Comparison of ENCODE assay signal across 21 cellular contexts in the genomic region with DNA sequence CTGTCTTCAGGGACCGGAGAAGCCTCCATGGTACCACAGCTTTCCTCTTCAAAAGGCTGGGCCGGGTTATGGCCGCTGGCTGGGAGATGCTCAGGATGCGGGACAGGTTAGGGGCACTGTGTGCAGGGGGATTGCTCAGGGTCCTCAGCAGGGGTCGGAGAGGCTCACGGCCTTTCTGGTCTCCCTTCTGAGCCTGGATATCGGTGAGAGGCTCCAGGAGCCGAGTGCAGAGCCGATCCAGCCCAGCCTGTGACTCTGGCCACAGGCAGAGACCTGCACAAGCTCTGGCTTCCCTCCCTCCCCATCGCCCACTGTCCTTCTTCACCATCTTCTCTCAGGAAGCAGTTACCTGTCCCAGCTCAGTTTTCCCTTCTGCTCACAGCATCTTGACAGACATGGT.
DNase-seq lines count a peak whose midpoint lies in the region; ATAC-seq, FAIRE-seq and TF ChIP-seq lines count a peak whose summit lies in the region.
"Had no signal": no experiment of that assay in that cellular context is flagged by ENCODE, and none has a peak within 500 bp of the region (broad histone marks: within the 10 kb centered on the region; RNA-seq: fewer than 3 reads in every experiment).

No MANE protein-coding gene starts in this region.

- H2AFZ ChIP-seq in neuronal stem cell (ENCODE audit: low read length), result no peak overlapping the region

- H2BK120ac ChIP-seq in neuronal stem cell (ENCODE audit: low read depth, low read length), result no peak overlapping the region

- no peaks in the 10 kb centered on the region for H3K9me3 ChIP-seq in kidney (ENCODE audit: control insufficient read depth in 1 of 2, low read length in 2 of 2)
- no peaks in the 10 kb centered on the region for H3K9me3 ChIP-seq in neuronal stem cell (replicated peaks in 1 of 2; ENCODE audit: control insufficient read depth in 2 of 2, insufficient read depth in 1 of 2, low read depth in 1 of 2, low read length in 2 of 2)
- no peaks in the 10 kb centered on the region for H3K9me3 ChIP-seq in BE2C
- H3K9me3 ChIP-seq: A549, BLaER1, Caco-2 had no signal

- H3K27ac ChIP-seq in kidney (ENCODE audit: low read depth in 2 of 2, low read length in 2 of 2) (no peak overlapping the region), neuronal stem cell (replicated peaks; ENCODE audit: low read length) (no peak overlapping the region)
- H3K27ac ChIP-seq: 22Rv1, A549, BLaER1 had no signal

- no peak overlapping the region for H4K8ac ChIP-seq in neuronal stem cell (ENCODE audit: low read depth, low read length)

- TF ChIP-seq CTCF in CD14-positive monocyte (IDR thresholded peaks at IDR 0.05), result no peak
- TF ChIP-seq CTCF in kidney (IDR thresholded peaks at IDR 0.05; ENCODE audit: borderline replicate concordance, extremely low read depth, insufficient read depth), result no peak
- no peak for TF ChIP-seq CTCF in BE2C (IDR thresholded peaks at IDR 0.05; ENCODE audit: low read depth, low read length)

- no peak overlapping the region for H3K4me2 ChIP-seq in neuronal stem cell (ENCODE audit: insufficient read depth, low read length, poor library complexity, severe bottlenecking)
- H3K4me2 ChIP-seq: A549, BLaER1 had no signal

- no peak overlapping the region for H3K27ac Mint-ChIP-seq in CD14-positive monocyte
- H3K27ac Mint-ChIP-seq: B cell; CD4-positive, alpha-beta T cell; CD8-positive, alpha-beta T cell had no signal

- intact Hi-C loops in CD14-positive monocyte (cut with micrococcal nuclease) (no loop called here), kidney (cut with DNase I) (loop anchor here (10.0 kb wide), 1 partner anchor 1547 kb away; no protein-coding TSS in a partner anchor)

- H3K27me3 ChIP-seq in neuronal stem cell (ENCODE audit: control insufficient read depth in 3 of 3, insufficient read depth in 3 of 3, low read depth in 1 of 3, low read length in 3 of 3), result no peaks in the 10 kb centered on the region
- H3K27me3 ChIP-seq in BE2C, result no peaks in the 10 kb centered on the region
- H3K27me3 ChIP-seq: BLaER1 had no signal

- no peak overlapping the region for H2BK12ac ChIP-seq in neuronal stem cell (ENCODE audit: low read length)

- H4K91ac ChIP-seq in neuronal stem cell (ENCODE audit: low read depth, low read length, poor library complexity), result no peak overlapping the region

- no peak overlapping the region for H3K4me3 Mint-ChIP-seq in CD14-positive monocyte
- H3K4me3 Mint-ChIP-seq: B cell; CD4-positive, alpha-beta T cell; CD8-positive, alpha-beta T cell had no signal

- no peak overlapping the region for H2BK15ac ChIP-seq in neuronal stem cell (ENCODE audit: low read length)

- no peak overlapping the region for H3K9ac ChIP-seq in kidney (ENCODE audit: low read length in 2 of 2)
- no peak overlapping the region for H3K9ac ChIP-seq in neuronal stem cell (ENCODE audit: low read depth, low read length, poor library complexity)
- H3K9ac ChIP-seq: BLaER1 had no signal

- H3K36me3 ChIP-seq in kidney (ENCODE audit: control insufficient read depth in 1 of 2, insufficient read depth in 2 of 2, low read length in 2 of 2), result no peaks in the 10 kb centered on the region
- H3K36me3 ChIP-seq in neuronal stem cell (replicated peaks in 1 of 2; ENCODE audit: control insufficient read depth in 2 of 2, insufficient read depth in 2 of 2, low read length in 2 of 2), result no peaks in the 10 kb centered on the region
- no peaks in the 10 kb centered on the region for H3K36me3 ChIP-seq in BE2C
- H3K36me3 ChIP-seq: BLaER1 had no signal

- FAIRE-seq in kidney (lab: Jason Lieb, UNC), result no peak
- FAIRE-seq: A549, D721Med, G401.6, GM12891, GM19239 had no signal

- no peaks in the 10 kb centered on the region for H3K4me1 Mint-ChIP-seq in CD14-positive monocyte
- H3K4me1 Mint-ChIP-seq: B cell had no signal

- H3K9me3 Mint-ChIP-seq in CD14-positive monocyte, result no peaks in the 10 kb centered on the region
- H3K9me3 Mint-ChIP-seq: CD4-positive, alpha-beta T cell; CD8-positive, alpha-beta T cell had no signal

- no peaks in the 10 kb centered on the region for H3K36me3 Mint-ChIP-seq in CD14-positive monocyte
- H3K36me3 Mint-ChIP-seq: CD8-positive, alpha-beta T cell had no signal

- H2BK5ac ChIP-seq in neuronal stem cell (ENCODE audit: low read length), result no peak overlapping the region

- no peak overlapping the region for H3K14ac ChIP-seq in neuronal stem cell (ENCODE audit: low read length)

- peak overlapping the region; percentile 15 for H3K18ac ChIP-seq in neuronal stem cell (ENCODE audit: low read length)

- no peak overlapping the region for H3K23ac ChIP-seq in neuronal stem cell (ENCODE audit: low read depth, low read length, poor library complexity)

- no CpG with 5 or more reads among the region's 10 CpGs for WGBS in neuronal stem cell (ENCODE audit: extremely low coverage in 2 of 2, insufficient read length in 2 of 2, insufficient replicate concordance in 1 of 2), 2 donors

- ATAC-seq in HG03469 (IDR thresholded peaks at IDR 0.05; ENCODE audit: unreplicated experiment), result no peak
- ATAC-seq: A549; CD8-positive, alpha-beta T cell had no signal

- H3K27me3 Mint-ChIP-seq in CD14-positive monocyte (ENCODE audit: low read depth in 3 of 3), result peaks cover 9 to 15% (median 12%) of the 10 kb centered on the region in 3 donors
- H3K27me3 Mint-ChIP-seq: B cell had no signal

- no peaks in the 10 kb centered on the region for H3K79me1 ChIP-seq in neuronal stem cell (ENCODE audit: low read depth, low read length)

- peak; percentile 40 for DNase-seq in CD14-positive monocyte (ENCODE audit: low spot score)
- DNase-seq in kidney, result peak; percentile 58
- DNase-seq in neuronal stem cell (ENCODE audit: low spot score), result no peak
- DNase-seq in BE2C, result no peak
- DNase-seq: AML-193; C1 segment of cervical spinal cord; Calu3; CD4-positive, alpha-beta T cell; CD8-positive, alpha-beta T cell; DMS79 treated with DMSO at 0.1 percent for 48 hours; GF-D8 had no signal

- H3K4me3 ChIP-seq in kidney (ENCODE audit: low read length in 2 of 2) (no peak overlapping the region), neuronal stem cell (ENCODE audit: low read length in 2 of 2) (no peak overlapping the region), BE2C (ENCODE audit: low read depth, low read length) (no peak overlapping the region)
- H3K4me3 ChIP-seq: A549, BLaER1 had no signal

- H3K4ac ChIP-seq in neuronal stem cell (ENCODE audit: low read length), result no peak overlapping the region

- H3K4me1 ChIP-seq in kidney (ENCODE audit: control insufficient read depth in 1 of 2, insufficient read depth in 1 of 2, low read depth in 1 of 2, low read length in 2 of 2) (no peaks in the 10 kb centered on the region), neuronal stem cell (ENCODE audit: control insufficient read depth in 2 of 2, insufficient read depth in 1 of 2, low read depth in 1 of 2, low read length in 2 of 2) (peaks cover 0 to 1% of the 10 kb centered on the region in 2 donors), BE2C (peaks cover 3% of the 10 kb centered on the region; the same call in 1 of the 2 replicates)
- H3K4me1 ChIP-seq: BLaER1, Caco-2 had no signal

- no peak overlapping the region for H2AK5ac ChIP-seq in neuronal stem cell (ENCODE audit: low read depth, low read length)

Comparison
In these comparisons a context has a peak if more than half of its experiments do, and no peak if none do; other contexts are left out.
1. DNase-seq: peak in CD14-positive monocyte (single experiment) and kidney (single experiment); none in neuronal stem cell (single experiment) and BE2C (single experiment).